ENCODE assay signal across 8 cellular contexts in genomic region chr14:20624495-20625070, GRCh38. TPM values are rescaled to one million over a fixed set of nuclear protein-coding genes. Genes with fewer than 3 reads are reported as not detected.
DNase-seq lines count a peak whose midpoint lies in the region; ATAC-seq, FAIRE-seq and TF ChIP-seq lines count a peak whose summit lies in the region.

No MANE protein-coding gene starts in this region.

- no peak overlapping the region for H3K27ac ChIP-seq in rectal smooth muscle tissue (ENCODE audit: low read depth, low read length)

- peak; percentile 41 for ATAC-seq in GM21447 (IDR thresholded peaks at IDR 0.05; ENCODE audit: unreplicated experiment)
- peak; percentile 66 to 68 for ATAC-seq in left cardiac atrium

- H3K4me3 ChIP-seq in rectal smooth muscle tissue (ENCODE audit: low read length), result peak overlapping the region; percentile 44

- DNase-seq in AG08396 (ENCODE audit: low spot score) (peak; percentile 40), OCI-M1 (lab: John Stamatoyannopoulos, UW) (peak; percentile 81), left cardiac atrium (peak; percentile 68), NCI-H1105 (lab: John Stamatoyannopoulos, UW) (no peak), D721Med (ENCODE audit: insufficient read length, low spot score) (no peak)
- DNase-seq in activated naive CD8-positive, alpha-beta T cell treated with anti-CD3 and anti-CD28 coated beads for 36 hours, result peak; percentile 51

- no peak for TF ChIP-seq CTCF in D721Med (IDR thresholded peaks at IDR 0.05; ENCODE audit: insufficient read depth, missing control alignments)

- FAIRE-seq in D721Med (lab: Jason Lieb, UNC), result no peak

- H3K9me3 Mint-ChIP-seq in activated naive CD8-positive, alpha-beta T cell treated with anti-CD3 and anti-CD28 coated beads for 36 hours, result peaks cover 1% of the 10 kb centered on the region

- no peaks in the 10 kb centered on the region for H3K36me3 ChIP-seq in rectal smooth muscle tissue (ENCODE audit: control insufficient read depth, insufficient read depth, low read length)

- peak overlapping the region; percentile 81 for H3K4me3 Mint-ChIP-seq in activated naive CD8-positive, alpha-beta T cell treated with anti-CD3 and anti-CD28 coated beads for 36 hours

- H3K4me1 Mint-ChIP-seq in activated naive CD8-positive, alpha-beta T cell treated with anti-CD3 and anti-CD28 coated beads for 36 hours, result peaks cover 51% of the 10 kb centered on the region

- H3K9ac ChIP-seq in rectal smooth muscle tissue (ENCODE audit: low read length), result no peak overlapping the region

- intact Hi-C loops in left cardiac atrium (cut with DNase I), result loop anchor here in 1 of 2 donors (5.0 kb wide), 1 partner anchor 58 kb away; the partner anchor contains the start of gene RNASE4

- no peaks in the 10 kb centered on the region for H3K4me1 ChIP-seq in rectal smooth muscle tissue (ENCODE audit: control insufficient read depth, insufficient read depth, low read length)

- no peaks in the 10 kb centered on the region for H3K27me3 ChIP-seq in rectal smooth muscle tissue (ENCODE audit: control insufficient read depth, insufficient read depth, low read length)

- peaks cover 53% of the 10 kb centered on the region for H3K27me3 Mint-ChIP-seq in activated naive CD8-positive, alpha-beta T cell treated with anti-CD3 and anti-CD28 coated beads for 36 hours

- H3K27ac Mint-ChIP-seq in activated naive CD8-positive, alpha-beta T cell treated with anti-CD3 and anti-CD28 coated beads for 36 hours, result peak overlapping the region; percentile 86

- H3K36me3 Mint-ChIP-seq in activated naive CD8-positive, alpha-beta T cell treated with anti-CD3 and anti-CD28 coated beads for 36 hours, result peaks cover 2% of the 10 kb centered on the region

RNA-seq across cellular contexts. Expression of gene OR6S1, which starts 16.9 kb away (rescaled TPM):
- not detected for total RNA-seq in activated naive CD8-positive, alpha-beta T cell treated with anti-CD3 and anti-CD28 coated beads for 36 hours
- not detected for total RNA-seq in left cardiac atrium

RNA-seq across cellular contexts. Expression of gene RNASE12, which starts 33.4 kb away (rescaled TPM):
- not detected for total RNA-seq in activated naive CD8-positive, alpha-beta T cell treated with anti-CD3 and anti-CD28 coated beads for 36 hours
- not detected for total RNA-seq in left cardiac atrium

RNA-seq across cellular contexts. Expression of gene RNASE11, which starts 36.8 kb away (rescaled TPM):
- not detected for total RNA-seq in activated naive CD8-positive, alpha-beta T cell treated with anti-CD3 and anti-CD28 coated beads for 36 hours
- not detected for total RNA-seq in left cardiac atrium

RNA-seq across cellular contexts. Expression of gene RNASE4, which starts 59.8 kb away (rescaled TPM):
- total RNA-seq in activated naive CD8-positive, alpha-beta T cell treated with anti-CD3 and anti-CD28 coated beads for 36 hours, result under 1 TPM; 0.35 to 0.68 TPM
- total RNA-seq in left cardiac atrium, result 10 to 100 TPM; 15.9 to 20.8 TPM

Comparison
In these comparisons a context has a peak if more than half of its experiments do, and no peak if none do; other contexts are left out.
1. DNase-seq: peak in AG08396 (single experiment), OCI-M1 (single experiment), activated naive CD8-positive, alpha-beta T cell treated with anti-CD3 and anti-CD28 coated beads for 36 hours (single experiment) and left cardiac atrium (single experiment); none in NCI-H1105 (single experiment) and D721Med (single experiment).